8 cellular contexts compared by ENCODE assay signal in genomic region chr10:8049874-8050560, GRCh38. TPM values are rescaled to one million over a fixed set of nuclear protein-coding genes. Genes with fewer than 3 reads are reported as not detected.
DNase-seq lines count a peak whose midpoint lies in the region; ATAC-seq, FAIRE-seq and TF ChIP-seq lines count a peak whose summit lies in the region.

No MANE protein-coding gene starts in this region.

- H3K9me3 ChIP-seq in ES-I3 (ENCODE audit: control insufficient read depth, insufficient read depth, low read length) (no peaks in the 10 kb centered on the region), PC-9 (ENCODE audit: insufficient read depth, low read depth) (no peaks in the 10 kb centered on the region), fibroblast of lung (ENCODE audit: control insufficient read depth, insufficient read depth, low read depth, low read length) (no peaks in the 10 kb centered on the region)

- no peaks in the 10 kb centered on the region for H3F3A ChIP-seq in PC-9 (ENCODE audit: insufficient read depth, low read depth)

- peak overlapping the region; percentile 76 for H3K27ac ChIP-seq in PC-9
- H3K27ac ChIP-seq in fibroblast of lung (ENCODE audit: insufficient read depth, low read length), result no peak overlapping the region
- no peak overlapping the region for H3K27ac ChIP-seq in brain microvascular endothelial cell

- POLR2A ChIA-PET in PC-9 (lab: Charles Lee; ENCODE audit: unreplicated experiment), result no interaction called here

- in situ Hi-C loops in brain microvascular endothelial cell (cut with HindIII; ENCODE audit: low pct_ligation_motif_present, low sequenced_read_pairs), result no loop called here

- peaks cover 74% of the 10 kb centered on the region for H3K27me3 Mint-ChIP-seq in progenitor cell of endocrine pancreas

- H3K27ac Mint-ChIP-seq in progenitor cell of endocrine pancreas, result peak overlapping the region; percentile 79

- no peaks in the 10 kb centered on the region for H3K9me2 ChIP-seq in PC-9 (ENCODE audit: insufficient read depth)

- TF ChIP-seq POLR2A in H54 (IDR thresholded peaks at IDR 0.05; ENCODE audit: low read depth, low read length), result no peak

- peaks cover 20% of the 10 kb centered on the region for H3K4me1 Mint-ChIP-seq in progenitor cell of endocrine pancreas (ENCODE audit: low read depth)

- H3K36me3 Mint-ChIP-seq in progenitor cell of endocrine pancreas (ENCODE audit: insufficient read depth), result no peaks in the 10 kb centered on the region

- CTCF ChIA-PET in PC-9 (lab: Charles Lee), result no interaction called here

- H4K20me1 ChIP-seq in PC-9 (ENCODE audit: insufficient read depth), result no peaks in the 10 kb centered on the region
- H4K20me1 ChIP-seq in fibroblast of lung (ENCODE audit: control insufficient read depth, extremely low read depth, insufficient read depth, low read length), result no peaks in the 10 kb centered on the region

- peak overlapping the region; percentile 46; the same call in 1 of the 2 replicates for H3K9ac ChIP-seq in ES-I3 (ENCODE audit: low read depth, low read length)
- no peak overlapping the region for H3K9ac ChIP-seq in fibroblast of lung (ENCODE audit: insufficient read depth, low read length)

- H3K4me3 Mint-ChIP-seq in progenitor cell of endocrine pancreas (ENCODE audit: low read depth), result peak overlapping the region; percentile 61

- ATAC-seq in GM19395 (IDR thresholded peaks at IDR 0.05; ENCODE audit: unreplicated experiment) (no peak), HG02763 (IDR thresholded peaks at IDR 0.05; ENCODE audit: unreplicated experiment) (no peak)

- H3K4me2 ChIP-seq in PC-9, result peak overlapping the region; percentile 64
- peak overlapping the region; percentile 58 for H3K4me2 ChIP-seq in fibroblast of lung (ENCODE audit: extremely low read depth, insufficient read depth, low read length)

- no peak for FAIRE-seq in H54 (lab: Jason Lieb, UNC)

- DNase-seq in PC-9, result no peak
- no peak for DNase-seq in fibroblast of lung (ENCODE audit: low read depth in 2 of 2)
- no peak for DNase-seq in progenitor cell of endocrine pancreas (ENCODE audit: low spot score, unreplicated experiment)
- no peak for DNase-seq in H54 (ENCODE audit: insufficient read length, low spot score)
- DNase-seq in brain microvascular endothelial cell, result no peak

- TF ChIP-seq CTCF in PC-9 (conservative IDR thresholded peaks at IDR 0.05) (no peak), fibroblast of lung (conservative IDR thresholded peaks at IDR 0.05 in 1 of 2, IDR thresholded peaks at IDR 0.05 in 1 of 2; ENCODE audit: low read depth in 1 of 2, low read length in 2 of 2) (no peak), progenitor cell of endocrine pancreas (IDR thresholded peaks at IDR 0.05; ENCODE audit: unreplicated experiment) (no peak), brain microvascular endothelial cell (IDR thresholded peaks at IDR 0.05; ENCODE audit: low read depth, low read length, missing control alignments) (no peak)

- H3K4me1 ChIP-seq in ES-I3 (ENCODE audit: insufficient read depth, low read length), result peaks cover 22% of the 10 kb centered on the region
- no peaks in the 10 kb centered on the region for H3K4me1 ChIP-seq in PC-9 (replicated peaks; ENCODE audit: insufficient read depth)
- H3K4me1 ChIP-seq in fibroblast of lung (ENCODE audit: control insufficient read depth, extremely low read depth, insufficient read depth, low read length), result peaks cover 5% of the 10 kb centered on the region

- no TSS peak for BruUV-seq in PC-9 (replicated peaks; lab: Mats Ljungman, UMichigan)

- peak overlapping the region; percentile 59; the same call in 1 of the 2 replicates for H3K4me3 ChIP-seq in PC-9
- peak overlapping the region in 3 of 4 experiments; percentile 2 to 38 (median 26) for H3K4me3 ChIP-seq in fibroblast of lung (replicated peaks in 1 of 4; ENCODE audit: control extremely low read depth in 1 of 4, insufficient read depth in 1 of 4, low read depth in 3 of 4, low read length in 4 of 4)
- no peak overlapping the region for H3K4me3 ChIP-seq in brain microvascular endothelial cell (ENCODE audit: low read depth, low read length)

- peaks cover 11% of the 10 kb centered on the region for H3K79me2 ChIP-seq in PC-9 (ENCODE audit: low read depth)
- no peaks in the 10 kb centered on the region for H3K79me2 ChIP-seq in fibroblast of lung (ENCODE audit: control insufficient read depth, insufficient read depth, low read length)

- intact Hi-C loops in PC-9 (cut with micrococcal nuclease; ENCODE audit: unreplicated experiment), result loop anchor here (5.0 to 10.0 kb wide), 6 partner anchors 495 to 1255 kb away; no protein-coding TSS in a partner anchor

- H3K27me3 ChIP-seq in PC-9 (ENCODE audit: insufficient read depth, low read depth) (no peaks in the 10 kb centered on the region), fibroblast of lung (ENCODE audit: control insufficient read depth, insufficient read depth, low read length) (peaks cover 84% of the 10 kb centered on the region), brain microvascular endothelial cell (replicated peaks) (peaks cover 90% of the 10 kb centered on the region)

- H3K36me3 ChIP-seq in ES-I3 (ENCODE audit: insufficient read depth, low read length), result no peaks in the 10 kb centered on the region
- H3K36me3 ChIP-seq in PC-9 (ENCODE audit: low read depth), result no peaks in the 10 kb centered on the region
- H3K36me3 ChIP-seq in fibroblast of lung (ENCODE audit: control insufficient read depth, insufficient read depth, low read length), result no peaks in the 10 kb centered on the region
- no peaks in the 10 kb centered on the region for H3K36me3 ChIP-seq in brain microvascular endothelial cell (replicated peaks)

- H3K9me3 Mint-ChIP-seq in progenitor cell of endocrine pancreas (ENCODE audit: low read depth), result no peaks in the 10 kb centered on the region

- H2AFZ ChIP-seq in PC-9 (no peak overlapping the region), fibroblast of lung (ENCODE audit: low read length) (no peak overlapping the region)

RNA-seq across cellular contexts. Expression of gene GATA3, which starts 4.5 kb away (rescaled TPM):
- 41.2 and 43.6 TPM in 2 replicates for total RNA-seq in PC-9 (2021)
- not detected in 2 replicates for total RNA-seq in fibroblast of lung
- polyA plus RNA-seq in fibroblast of lung, result 0.02 TPM in 1 of 2 replicates, not detected in the other
- 0.06 TPM in 2 replicates for polyA plus RNA-seq in fibroblast of lung (2012)
- not detected in 2 replicates for polyA minus RNA-seq in fibroblast of lung (ENCODE audit: low replicate concordance)
- total RNA-seq in progenitor cell of endocrine pancreas, result 2.7 and 4.6 TPM in 2 replicates
